Comparison of ENCODE assay signal across 8 cellular contexts in the genomic region with DNA sequence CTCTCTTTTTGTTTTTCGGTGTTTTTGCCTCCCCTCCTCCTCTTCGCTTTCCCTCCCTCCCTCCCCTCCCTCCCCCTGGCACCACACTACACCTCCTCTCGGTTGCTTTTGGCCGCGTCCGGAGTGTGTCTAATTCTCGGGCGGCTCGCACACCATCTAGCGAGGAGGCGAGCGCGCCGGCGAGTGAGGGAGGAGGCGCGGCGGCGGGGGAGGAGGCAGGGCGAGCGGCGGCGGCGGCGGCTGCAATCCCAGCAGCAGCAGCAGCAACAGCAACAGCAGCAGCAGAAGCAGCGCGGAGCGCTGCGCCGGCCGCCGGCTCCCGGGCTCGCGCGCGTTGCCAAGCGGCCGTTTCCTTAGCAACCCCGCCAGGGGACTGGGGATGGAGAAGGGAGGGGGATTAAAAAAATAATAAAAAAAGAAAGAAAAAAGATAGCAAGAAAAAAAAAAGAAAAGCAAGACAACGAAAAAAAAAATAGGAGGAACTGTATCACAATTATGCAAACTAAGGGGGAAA. TPM values are rescaled to one million over a fixed set of nuclear protein-coding genes. Genes with fewer than 3 reads are reported as not detected.
DNase-seq lines count a peak whose midpoint lies in the region; ATAC-seq and TF ChIP-seq lines count a peak whose summit lies in the region.

No MANE protein-coding gene starts in this region.

- H3K4me2 ChIP-seq in fibroblast of lung (ENCODE audit: extremely low read depth, insufficient read depth, low read length) = peak overlapping the region; percentile 87

- CTCF ChIA-PET in Caco-2 (lab: Charles Lee) = no interaction called here

- H3K36me3 Mint-ChIP-seq in Caco-2 (ENCODE audit: insufficient read depth, unreplicated experiment) = no peaks in the 10 kb centered on the region

- ATAC-seq in GM21367 (IDR thresholded peaks at IDR 0.05; ENCODE audit: unreplicated experiment) = peak; percentile 80

- intact Hi-C loops in Caco-2 (cut with micrococcal nuclease; ENCODE audit: unreplicated experiment) = loop anchor here (5.0 kb wide), 2 partner anchors 75 to 95 kb away; no protein-coding TSS in a partner anchor

- no peak overlapping the region for H3K4me3 Mint-ChIP-seq in Caco-2 (ENCODE audit: unreplicated experiment)

- H3K36me3 ChIP-seq in Caco-2 (ENCODE audit: control insufficient read depth, insufficient read depth, low read length) (no peaks in the 10 kb centered on the region), fibroblast of lung (ENCODE audit: control insufficient read depth, insufficient read depth, low read length) (no peaks in the 10 kb centered on the region), muscle layer of colon (ENCODE audit: insufficient read depth, low read length) (no peaks in the 10 kb centered on the region), stomach smooth muscle (ENCODE audit: control insufficient read depth in 2 of 2, insufficient read depth in 2 of 2, low read length in 2 of 2) (no peaks in the 10 kb centered on the region)

- no peaks in the 10 kb centered on the region for H3K4me1 Mint-ChIP-seq in Caco-2 (ENCODE audit: low read depth, unreplicated experiment)

- H3K79me2 ChIP-seq in fibroblast of lung (ENCODE audit: control insufficient read depth, insufficient read depth, low read length) = no peaks in the 10 kb centered on the region

- H3K9ac ChIP-seq in fibroblast of lung (ENCODE audit: insufficient read depth, low read length) (peak overlapping the region; percentile 77), muscle layer of colon (ENCODE audit: low read length) (peak overlapping the region; percentile 99), stomach smooth muscle (ENCODE audit: low read length in 2 of 2) (peak overlapping the region; percentile 79 to 93)

- H3K27ac ChIP-seq in HL-60 (replicated peaks) (peak overlapping the region; percentile 72), fibroblast of lung (ENCODE audit: insufficient read depth, low read length) (peak overlapping the region; percentile 97), muscle layer of colon (ENCODE audit: low read depth, low read length) (peak overlapping the region; percentile 99), stomach smooth muscle (ENCODE audit: low read length) (peak overlapping the region; percentile 97)

- no peaks in the 10 kb centered on the region for H3K4me1 ChIP-seq in Caco-2
- peaks cover 3% of the 10 kb centered on the region for H3K4me1 ChIP-seq in fibroblast of lung (ENCODE audit: control insufficient read depth, extremely low read depth, insufficient read depth, low read length)
- peaks cover 11% of the 10 kb centered on the region for H3K4me1 ChIP-seq in muscle layer of colon (ENCODE audit: insufficient read depth, low read length)
- peaks cover 13% of the 10 kb centered on the region for H3K4me1 ChIP-seq in stomach smooth muscle (ENCODE audit: control insufficient read depth, insufficient read depth, low read length)

- no TSS peak for BruUV-seq in Caco-2 (replicated peaks; lab: Mats Ljungman, UMichigan)

- peak overlapping the region; percentile 78 for H2AFZ ChIP-seq in fibroblast of lung (ENCODE audit: low read length)

- no peaks in the 10 kb centered on the region for H3K9me3 Mint-ChIP-seq in Caco-2 (ENCODE audit: unreplicated experiment)

- H3K27me3 Mint-ChIP-seq in Caco-2 (ENCODE audit: insufficient read depth, unreplicated experiment) = peaks cover 10% of the 10 kb centered on the region

- H4K20me1 ChIP-seq in fibroblast of lung (ENCODE audit: control insufficient read depth, extremely low read depth, insufficient read depth, low read length) = no peaks in the 10 kb centered on the region

- H3K4me3 ChIP-seq in Caco-2 (ENCODE audit: low read depth, low read length) (peak overlapping the region; percentile 43), HL-60 (replicated peaks; ENCODE audit: insufficient read depth, low read length) (peak overlapping the region; percentile 67), fibroblast of lung (replicated peaks in 1 of 4; ENCODE audit: control extremely low read depth in 1 of 4, insufficient read depth in 1 of 4, low read depth in 3 of 4, low read length in 4 of 4) (peak overlapping the region; percentile 71 to 97 (median 84)), muscle layer of colon (ENCODE audit: low read depth in 1 of 2, low read length in 2 of 2) (peak overlapping the region; percentile 59 to 95), stomach smooth muscle (ENCODE audit: low read length in 2 of 2) (peak overlapping the region; percentile 95 to 99)

- no peaks in the 10 kb centered on the region for H3K9me3 ChIP-seq in Caco-2
- H3K9me3 ChIP-seq in fibroblast of lung (ENCODE audit: control insufficient read depth, insufficient read depth, low read depth, low read length) = no peaks in the 10 kb centered on the region
- H3K9me3 ChIP-seq in muscle layer of colon (ENCODE audit: low read length) = no peaks in the 10 kb centered on the region
- H3K9me3 ChIP-seq in stomach smooth muscle (ENCODE audit: control insufficient read depth in 2 of 2, low read length in 2 of 2) = no peaks in the 10 kb centered on the region

- DNase-seq in Caco-2 (peak; percentile 54 to 69), HL-60 (ENCODE audit: low read depth in 1 of 2, low spot score in 1 of 2) (peak; percentile 34 to 87), NCI-H82 treated with DMSO at 0.1 percent for 48 hours (lab: John Stamatoyannopoulos, UW; ENCODE audit: unreplicated experiment) (peak; percentile 72), fibroblast of lung (ENCODE audit: low read depth in 2 of 2) (peak; percentile 92 to 94)
- DNase-seq in activated T-cell treated with anti-CD3 and anti-CD28 coated beads, Interleukin-2, amount 50 U/mL, for 48 hours = peak; percentile 68 to 74

- TF ChIP-seq CTCF in Caco-2 (IDR thresholded peaks at IDR 0.05; ENCODE audit: insufficient read depth in 1 of 2, low read depth in 1 of 2, low read length in 1 of 2, severe bottlenecking in 1 of 2, unreplicated experiment in 1 of 2) (no peak), HL-60 (IDR thresholded peaks at IDR 0.05; ENCODE audit: insufficient read depth, low read length) (no peak), fibroblast of lung (conservative IDR thresholded peaks at IDR 0.05 in 1 of 2, IDR thresholded peaks at IDR 0.05 in 1 of 2; ENCODE audit: low read depth in 1 of 2, low read length in 2 of 2) (no peak)

- H3K27me3 ChIP-seq in Caco-2 (replicated peaks; ENCODE audit: control insufficient read depth, insufficient read depth, low read length) (no peaks in the 10 kb centered on the region; the same call in 1 of the 2 replicates), HL-60 (ENCODE audit: insufficient read depth, poor library complexity, severe bottlenecking) (no peaks in the 10 kb centered on the region), fibroblast of lung (ENCODE audit: control insufficient read depth, insufficient read depth, low read length) (no peaks in the 10 kb centered on the region), muscle layer of colon (ENCODE audit: control insufficient read depth in 1 of 2, insufficient read depth in 2 of 2, low read length in 2 of 2) (no peaks in the 10 kb centered on the region), stomach smooth muscle (ENCODE audit: control insufficient read depth in 1 of 2, insufficient read depth in 2 of 2, low read length in 2 of 2) (no peaks in the 10 kb centered on the region)

- POLR2A ChIA-PET in Caco-2 (lab: Charles Lee) = no interaction called here

- no peak overlapping the region for H3K27ac Mint-ChIP-seq in Caco-2 (ENCODE audit: unreplicated experiment)

RNA-seq across cellular contexts. Expression of a gene that starts 0.4 kb away (rescaled TPM):
- total RNA-seq in Caco-2 (2022) = 0.05 TPM in 1 of 2 replicates, not detected in the other
- 0.77 and 3.1 TPM in 2 replicates for total RNA-seq in fibroblast of lung
- polyA plus RNA-seq in fibroblast of lung = 9.4 and 10.6 TPM in 2 replicates
- polyA plus RNA-seq in fibroblast of lung (2012) = 7.9 and 9.9 TPM in 2 replicates
- 2.5 and 18.5 TPM in 2 replicates for polyA minus RNA-seq in fibroblast of lung (ENCODE audit: low replicate concordance)

Comparison
In these comparisons a context has a peak if more than half of its experiments do, and no peak if none do; other contexts are left out.
1. Peak in every context shown above with its lines: DNase-seq, ATAC-seq, H3K4me3 ChIP-seq and H3K27ac ChIP-seq.
2. H3K4me3 ChIP-seq: peak in every context shown above with its lines; median percentile 97 in stomach smooth muscle; 84 in fibroblast of lung; 77 in muscle layer of colon; 67 in HL-60; 43 in Caco-2.